8 cellular contexts compared by ENCODE assay signal in genomic region chr2:72887032-72887835, GRCh38. TPM values are rescaled to one million over a fixed set of nuclear protein-coding genes. Genes with fewer than 3 reads are reported as not detected.
DNase-seq lines count a peak whose midpoint lies in the region; ATAC-seq and TF ChIP-seq lines count a peak whose summit lies in the region.

TSS of gene SPR (plus strand) at chr2:72887408. CDS start at chr2:72887433, 25 bp downstream.

- peak; percentile 93 for ATAC-seq in HG03342 (IDR thresholded peaks at IDR 0.05; ENCODE audit: unreplicated experiment)
- ATAC-seq in activated CD8-positive, alpha-beta memory T cell treated with anti-CD3 and anti-CD28 coated beads, Interleukin-2, amount 10 ng/mL, durations not matched to agents 7 days and 5 days: peak; percentile 93

- H3K27ac Mint-ChIP-seq in activated CD8-positive, alpha-beta memory T cell treated with anti-CD3 and anti-CD28 coated beads, Interleukin-2, amount 10 ng/mL, durations not matched to agents 7 days and 5 days: no peak within 1 kb of the TSS
- H3K27ac Mint-ChIP-seq in endothelial cell (ENCODE audit: unreplicated experiment): peak within 1 kb of the TSS; percentile 30

- peaks cover 50% of the 10 kb centered on the region for H3K27me3 Mint-ChIP-seq in activated CD8-positive, alpha-beta memory T cell treated with anti-CD3 and anti-CD28 coated beads, Interleukin-2, amount 10 ng/mL, durations not matched to agents 7 days and 5 days
- H3K27me3 Mint-ChIP-seq in endothelial cell (ENCODE audit: unreplicated experiment): peaks cover 17% of the 10 kb centered on the region

- no peak for TF ChIP-seq CTCF in endothelial cell (IDR thresholded peaks at IDR 0.05; ENCODE audit: unreplicated experiment)

- H3K4me1 Mint-ChIP-seq in activated CD8-positive, alpha-beta memory T cell treated with anti-CD3 and anti-CD28 coated beads, Interleukin-2, amount 10 ng/mL, durations not matched to agents 7 days and 5 days: peaks cover 6% of the 10 kb centered on the region
- peaks cover 14% of the 10 kb centered on the region for H3K4me1 Mint-ChIP-seq in endothelial cell (ENCODE audit: unreplicated experiment)

- peak within 1 kb of the TSS; percentile 52 for H3K4me3 Mint-ChIP-seq in activated CD8-positive, alpha-beta memory T cell treated with anti-CD3 and anti-CD28 coated beads, Interleukin-2, amount 10 ng/mL, durations not matched to agents 7 days and 5 days
- peak within 1 kb of the TSS; percentile 86 for H3K4me3 Mint-ChIP-seq in endothelial cell (ENCODE audit: unreplicated experiment)

- CTCF ChIA-PET in activated CD8-positive, alpha-beta memory T cell treated with anti-CD3 and anti-CD28 coated beads, Interleukin-2, amount 10 ng/mL, durations not matched to agents 7 days and 5 days (lab: Charles Lee): interaction anchor here (0.7 to 10.9 kb wide), 33 partner anchors 9 to 325 kb away, joined by 3 to 306 read pairs (median 4); partner anchors contain the start of gene EMX1

- no peaks in the 10 kb centered on the region for H3K9me3 Mint-ChIP-seq in activated CD8-positive, alpha-beta memory T cell treated with anti-CD3 and anti-CD28 coated beads, Interleukin-2, amount 10 ng/mL, durations not matched to agents 7 days and 5 days (ENCODE audit: low read depth)
- no peaks in the 10 kb centered on the region for H3K9me3 Mint-ChIP-seq in endothelial cell (ENCODE audit: unreplicated experiment)

- H3K36me3 Mint-ChIP-seq in activated CD8-positive, alpha-beta memory T cell treated with anti-CD3 and anti-CD28 coated beads, Interleukin-2, amount 10 ng/mL, durations not matched to agents 7 days and 5 days: no peaks in the 10 kb centered on the region
- peaks cover 10% of the 10 kb centered on the region for H3K36me3 Mint-ChIP-seq in endothelial cell (ENCODE audit: low read depth, unreplicated experiment)

- DNase-seq in C1 segment of cervical spinal cord (lab: John Stamatoyannopoulos, UW): peak in 11 of 14 donors; percentile 37 to 81 (median 70)
- peak; percentile 54 for DNase-seq in GM19238 (ENCODE audit: insufficient read length, low spot score)
- peak; percentile 59 for DNase-seq in NCI-H748 (lab: John Stamatoyannopoulos, UW; ENCODE audit: unreplicated experiment)
- DNase-seq in activated CD8-positive, alpha-beta memory T cell treated with anti-CD3 and anti-CD28 coated beads, Interleukin-2, amount 10 ng/mL, durations not matched to agents 7 days and 5 days: peak; percentile 71
- DNase-seq in endothelial cell (ENCODE audit: low spot score): peak; percentile 68
- peak; percentile 91 for DNase-seq in mesenteric fat pad (ENCODE audit: low spot score)
- peak; percentile 59 to 71 for DNase-seq in stimulated activated CD8-positive, alpha-beta memory T cell treated with anti-CD3 and anti-CD28 coated beads, Interleukin-2, amount 100 ng/mL, for 48 hours (ENCODE audit: low read depth in 2 of 2)

RNA-seq across cellular contexts. Expression of gene SPR, which starts in this region (rescaled TPM):
- 1 to 10 TPM; 1.3 to 3.1 TPM for total RNA-seq in activated CD8-positive, alpha-beta memory T cell treated with anti-CD3 and anti-CD28 coated beads, Interleukin-2, amount 10 ng/mL, durations not matched to agents 7 days and 5 days
- total RNA-seq in endothelial cell (ENCODE audit: unreplicated experiment) (12.2 TPM), mesenteric fat pad (38.6 TPM)

Comparison
In these comparisons a context has a peak if more than half of its experiments do, and no peak if none do; other contexts are left out.
1. Peak in every context shown above with its lines: DNase-seq and ATAC-seq.